In genomic region chr19:16139752-16140151, GRCh38 we compare ENCODE assay signal across 18 cellular contexts. TPM values are rescaled to one million over a fixed set of nuclear protein-coding genes. Genes with fewer than 3 reads are reported as not detected.
DNase-seq lines count a peak whose midpoint lies in the region; ATAC-seq, FAIRE-seq and TF ChIP-seq lines count a peak whose summit lies in the region.
"Had no signal": no experiment of that assay in that cellular context is flagged by ENCODE, and none has a peak within 500 bp of the region (broad histone marks: within the 10 kb centered on the region; RNA-seq: fewer than 3 reads in every experiment).

No MANE protein-coding gene starts in this region.

- peak; percentile 87 for FAIRE-seq in GM19239 (lab: Jason Lieb, UNC)

- H3K4me3 ChIP-seq in CD8-positive, alpha-beta T cell (ENCODE audit: low read depth, low read length), result no peak overlapping the region
- peak overlapping the region in 1 of 4 donors; percentile 6 for H3K4me3 ChIP-seq in Peyer's patch
- H3K4me3 ChIP-seq: breast epithelium, heart left ventricle, right lobe of liver had no signal

- H3K36me3 Mint-ChIP-seq in CD8-positive, alpha-beta T cell, result peaks cover 12% of the 10 kb centered on the region
- H3K36me3 Mint-ChIP-seq in immature natural killer cell, result peaks cover 0 to 11% (median 9%) of the 10 kb centered on the region in 3 donors
- H3K36me3 Mint-ChIP-seq: WTC11 had no signal

- CTCF ChIA-PET in CD8-positive, alpha-beta T cell (lab: Charles Lee), result no interaction called here

- peaks cover 16% of the 10 kb centered on the region for H3K4me1 ChIP-seq in CD8-positive, alpha-beta T cell (ENCODE audit: insufficient read depth, low read length)
- H3K4me1 ChIP-seq in Peyer's patch, result peaks cover 0 to 14% (median 8%) of the 10 kb centered on the region in 4 donors
- H3K4me1 ChIP-seq: breast epithelium, right lobe of liver had no signal

- POLR2A ChIA-PET in CD8-positive, alpha-beta T cell (lab: Charles Lee), result no interaction called here

- no peaks in the 10 kb centered on the region for H3K27me3 Mint-ChIP-seq in CD8-positive, alpha-beta T cell (ENCODE audit: low read depth)
- peaks cover 21 to 25% (median 24%) of the 10 kb centered on the region in 3 donors for H3K27me3 Mint-ChIP-seq in immature natural killer cell (ENCODE audit: low read depth in 3 of 3)

- no peaks in the 10 kb centered on the region for H3K36me3 ChIP-seq in CD8-positive, alpha-beta T cell (ENCODE audit: insufficient read depth, low read length)
- H3K36me3 ChIP-seq in Peyer's patch, result no peaks in the 10 kb centered on the region
- H3K36me3 ChIP-seq: breast epithelium, heart left ventricle, right lobe of liver had no signal

- peaks cover 28% of the 10 kb centered on the region for H3K4me1 Mint-ChIP-seq in CD8-positive, alpha-beta T cell (ENCODE audit: low read depth)
- peaks cover 86 to 88% of the 10 kb centered on the region in 2 donors for H3K4me1 Mint-ChIP-seq in immature natural killer cell
- H3K4me1 Mint-ChIP-seq: nephron progenitor cell had no signal

- H3K4me3 Mint-ChIP-seq in CD8-positive, alpha-beta T cell, result peak overlapping the region; percentile 15
- H3K4me3 Mint-ChIP-seq in immature natural killer cell, result peak overlapping the region; percentile 80 to 90 (median 84)
- H3K4me3 Mint-ChIP-seq: nephron progenitor cell, WTC11 had no signal

- H3K9me3 Mint-ChIP-seq in CD8-positive, alpha-beta T cell, result no peaks in the 10 kb centered on the region
- H3K9me3 Mint-ChIP-seq in immature natural killer cell, result no peaks in the 10 kb centered on the region
- H3K9me3 Mint-ChIP-seq: nephron progenitor cell, WTC11 had no signal

- DNase-seq in CD8-positive, alpha-beta T cell, result peak in 1 of 7 experiments; percentile 26
- no peak for DNase-seq in GM19239 (ENCODE audit: insufficient read length, low spot score)
- peak in 2 of 3 donors; percentile 76 for DNase-seq in Peyer's patch
- peak; percentile 83 to 88 (median 84) for DNase-seq in immature natural killer cell
- no peak for DNase-seq in retina
- DNase-seq in NCI-H2081 (lab: John Stamatoyannopoulos, UW), result no peak
- DNase-seq: heart left ventricle, NCI-H1092 treated with DMSO at 0.1 percent for 48 hours, NCI-H446, nephron progenitor cell, right lobe of liver, Right ventricle myocardium superior had no signal

- H3K27ac Mint-ChIP-seq in CD8-positive, alpha-beta T cell, result peak overlapping the region; percentile 32
- H3K27ac Mint-ChIP-seq in immature natural killer cell, result peak overlapping the region; percentile 92 to 97 (median 94)
- H3K27ac Mint-ChIP-seq: nephron progenitor cell, WTC11 had no signal

- no peaks in the 10 kb centered on the region for H3K27me3 ChIP-seq in CD8-positive, alpha-beta T cell (ENCODE audit: insufficient read depth, low read length)
- no peaks in the 10 kb centered on the region for H3K27me3 ChIP-seq in Peyer's patch
- H3K27me3 ChIP-seq: breast epithelium, right lobe of liver had no signal

- no peak for TF ChIP-seq CTCF in CD8-positive, alpha-beta T cell (IDR thresholded peaks at IDR 0.05)
- TF ChIP-seq CTCF in Peyer's patch (IDR thresholded peaks at IDR 0.05), result no peak

- no peak overlapping the region for H3K27ac ChIP-seq in CD8-positive, alpha-beta T cell (ENCODE audit: low read depth, low read length)
- peak overlapping the region in 1 of 4 donors; percentile 88 for H3K27ac ChIP-seq in Peyer's patch
- H3K27ac ChIP-seq: breast epithelium, heart left ventricle, right lobe of liver had no signal

- no peak for TF ChIP-seq POLR2A in Peyer's patch (IDR thresholded peaks at IDR 0.05)

- no peak for ATAC-seq in CD8-positive, alpha-beta T cell
- no peak for ATAC-seq in GM21529 (IDR thresholded peaks at IDR 0.05; ENCODE audit: unreplicated experiment)
- ATAC-seq in GM18517 (IDR thresholded peaks at IDR 0.05; ENCODE audit: unreplicated experiment), result no peak
- ATAC-seq: heart left ventricle, left lobe of liver, WTC11 had no signal

- H3K9me3 ChIP-seq in CD8-positive, alpha-beta T cell (ENCODE audit: low read length), result no peaks in the 10 kb centered on the region
- H3K9me3 ChIP-seq in Peyer's patch, result no peaks in the 10 kb centered on the region
- H3K9me3 ChIP-seq: breast epithelium, heart left ventricle, right lobe of liver had no signal

- intact Hi-C loops in CD8-positive, alpha-beta T cell (cut with DNase I, micrococcal nuclease), result no loop called here

RNA-seq across cellular contexts. Expression of gene HSH2D, which starts 3.7 kb away (rescaled TPM):
- 10 to 100 TPM; 35.9 to 37.5 TPM for total RNA-seq in CD8-positive, alpha-beta T cell
- 100 to 1,000 TPM in 1 of 4 donors, 10 to 100 TPM in 3; 28.0 to 111 (median 58.8) TPM for total RNA-seq in Peyer's patch
- polyA plus RNA-seq in immature natural killer cell, result 100 to 1,000 TPM in 1 of 3 donors, 10 to 100 TPM in 2; 70.4 to 127 (median 97.4) TPM

RNA-seq across cellular contexts. Expression of gene RAB8A, which starts 28.1 kb away (rescaled TPM):
- total RNA-seq in CD8-positive, alpha-beta T cell, result 10 to 100 TPM; 79.1 to 88.4 TPM
- 100 to 1,000 TPM in 2 of 4 donors, 10 to 100 TPM in 2; 53.6 to 138 (median 113) TPM for total RNA-seq in Peyer's patch
- 100 to 1,000 TPM; 110 to 184 (median 126) TPM for polyA plus RNA-seq in immature natural killer cell

RNA-seq across cellular contexts. Expression of gene CIB3, which starts 33.6 kb away (rescaled TPM):
- not detected for total RNA-seq in CD8-positive, alpha-beta T cell
- not detected for total RNA-seq in Peyer's patch
- not detected for polyA plus RNA-seq in immature natural killer cell
- total RNA-seq: heart left ventricle, left lobe of liver, right lobe of liver, Right ventricle myocardium superior, subcutaneous adipose tissue, WTC11 had no signal
- polyA plus RNA-seq: heart left ventricle had no signal

RNA-seq across cellular contexts. Expression of gene FAM32A, which starts 45.5 kb away (rescaled TPM):
- total RNA-seq in CD8-positive, alpha-beta T cell, result 10 to 100 TPM; 59.7 to 60.4 TPM
- total RNA-seq in Peyer's patch, result 100 to 1,000 TPM in 2 of 4 donors, 10 to 100 TPM in 2; 88.0 to 116 (median 102) TPM
- 100 to 1,000 TPM; 156 to 225 (median 179) TPM for polyA plus RNA-seq in immature natural killer cell

RNA-seq across cellular contexts. Expression of gene AP1M1, which starts 58.0 kb away (rescaled TPM):
- total RNA-seq in CD8-positive, alpha-beta T cell, result 10 to 100 TPM; 76.2 to 83.4 TPM
- 10 to 100 TPM; 52.7 to 83.9 (median 62.8) TPM for total RNA-seq in Peyer's patch
- polyA plus RNA-seq in immature natural killer cell, result 100 to 1,000 TPM; 128 to 178 (median 173) TPM

Comparison
In these comparisons a context has a peak if more than half of its experiments do, and no peak if none do; other contexts are left out.
1. DNase-seq: peak in Peyer's patch (2 of 3) and immature natural killer cell (3 of 3); none in GM19239 (single experiment), retina (single experiment) and NCI-H2081 (0 of 2).